Comparison of ENCODE assay signal across 14 cellular contexts in genomic region chr3:182389041-182389815, GRCh38.
A peak's percentile ranks its signal among the peaks of the same experiment; 100 is the strongest.
DNase-seq lines count a peak whose midpoint lies in the region; ATAC-seq and TF ChIP-seq lines count a peak whose summit lies in the region.
"Had no signal": no experiment of that assay in that cellular context is flagged by ENCODE, and none has a peak within 500 bp of the region (broad histone marks: within the 10 kb centered on the region; RNA-seq: fewer than 3 reads in every experiment).

No MANE protein-coding gene starts in this region.

- POLR2A ChIA-PET in T-cell (lab: Charles Lee), result no interaction called here

- WGBS in spleen, 5 donors, result 76 to 87% (median 78%) methylated on average over 2 of the region's 2 CpGs

- TF ChIP-seq POLR2A in spleen (IDR thresholded peaks at IDR 0.05), result no peak

- no peak overlapping the region for H3K4me3 Mint-ChIP-seq in progenitor cell of endocrine pancreas (ENCODE audit: low read depth)
- H3K4me3 Mint-ChIP-seq in T-cell, result no peak overlapping the region
- H3K4me3 Mint-ChIP-seq: activated CD4-positive, alpha-beta T cell treated with anti-CD3 and anti-CD28 coated beads for 36 hours; CD4-positive, alpha-beta T cell; neural crest cell had no signal

- H3K36me3 ChIP-seq in RWPE2 (ENCODE audit: low read depth) (no peaks in the 10 kb centered on the region), spleen (no peaks in the 10 kb centered on the region)
- H3K36me3 ChIP-seq: heart left ventricle had no signal

- no peaks in the 10 kb centered on the region for H3K27me3 Mint-ChIP-seq in progenitor cell of endocrine pancreas
- no peaks in the 10 kb centered on the region for H3K27me3 Mint-ChIP-seq in T-cell
- H3K27me3 Mint-ChIP-seq: activated CD4-positive, alpha-beta T cell treated with anti-CD3 and anti-CD28 coated beads for 36 hours; CD4-positive, alpha-beta T cell had no signal

- H3K4me1 Mint-ChIP-seq in progenitor cell of endocrine pancreas (ENCODE audit: low read depth), result peaks cover 9% of the 10 kb centered on the region
- H3K4me1 Mint-ChIP-seq in T-cell, result no peaks in the 10 kb centered on the region
- H3K4me1 Mint-ChIP-seq: activated CD4-positive, alpha-beta T cell treated with anti-CD3 and anti-CD28 coated beads for 36 hours had no signal

- H3K4me3 ChIP-seq in RWPE2 (ENCODE audit: severe bottlenecking) (no peak overlapping the region), spleen (no peak overlapping the region)
- H3K4me3 ChIP-seq: heart left ventricle had no signal

- no peaks in the 10 kb centered on the region for H3K9me3 Mint-ChIP-seq in progenitor cell of endocrine pancreas (ENCODE audit: low read depth)
- H3K9me3 Mint-ChIP-seq in T-cell, result no peaks in the 10 kb centered on the region
- H3K9me3 Mint-ChIP-seq: activated T-helper 2 cell treated with anti-CD3 and anti-CD28 coated beads, Interferon-gamma antibody, Interleukin-2, Interleukin-4, amounts not matched to agents 10 μg/mL and 5 μg/mL and 100 μg/mL, durations not matched to agents 14 hours and 24 hours and 36 hours; CD4-positive, alpha-beta T cell; neural crest cell had no signal

- DNase-seq in HT1080 (ENCODE audit: low read depth) (peak; percentile 62), NCI-H2107 treated with DMSO at 0.1 percent for 48 hours (lab: John Stamatoyannopoulos, UW; ENCODE audit: unreplicated experiment) (peak; percentile 99), RWPE2 (ENCODE audit: low spot score) (peak; percentile 68), progenitor cell of endocrine pancreas (ENCODE audit: low spot score, unreplicated experiment) (no peak), substantia nigra (lab: John Stamatoyannopoulos, UW) (no peak), T-cell (no peak), spleen (no peak)
- DNase-seq: activated CD4-positive, alpha-beta T cell treated with anti-CD3 and anti-CD28 coated beads for 36 hours; aorta; CD4-positive, alpha-beta T cell; effector CD4-positive, alpha-beta T cell; heart left ventricle had no signal

- intact Hi-C loops in spleen (cut with DNase I; ENCODE audit: low total_unique reads), result no loop called here

- H3K27ac Mint-ChIP-seq in progenitor cell of endocrine pancreas, result peak overlapping the region; percentile 31
- no peak overlapping the region for H3K27ac Mint-ChIP-seq in T-cell
- H3K27ac Mint-ChIP-seq: activated CD4-positive, alpha-beta T cell treated with anti-CD3 and anti-CD28 coated beads for 36 hours; activated T-helper 2 cell treated with anti-CD3 and anti-CD28 coated beads, Interferon-gamma antibody, Interleukin-2, Interleukin-4, amounts not matched to agents 10 μg/mL and 5 μg/mL and 100 μg/mL, durations not matched to agents 14 hours and 24 hours and 36 hours; CD4-positive, alpha-beta T cell had no signal

- H3K36me3 Mint-ChIP-seq in progenitor cell of endocrine pancreas (ENCODE audit: insufficient read depth), result no peaks in the 10 kb centered on the region
- no peaks in the 10 kb centered on the region for H3K36me3 Mint-ChIP-seq in T-cell

- H3K27me3 ChIP-seq in RWPE2 (ENCODE audit: insufficient read depth, poor library complexity, severe bottlenecking) (no peaks in the 10 kb centered on the region), spleen (replicated peaks in 1 of 7) (peaks cover 0 to 4% (median 0%) of the 10 kb centered on the region in 7 donors)
- H3K27me3 ChIP-seq: heart left ventricle had no signal

- CTCF ChIA-PET in T-cell (lab: Charles Lee), result no interaction called here

- TF ChIP-seq CTCF in RWPE2 (IDR thresholded peaks at IDR 0.05; ENCODE audit: poor library complexity, severe bottlenecking) (no peak), progenitor cell of endocrine pancreas (IDR thresholded peaks at IDR 0.05; ENCODE audit: unreplicated experiment) (no peak), spleen (IDR thresholded peaks at IDR 0.05 in 8 of 11, conservative IDR thresholded peaks at IDR 0.05 in 3 of 11) (no peak)

- ATAC-seq in RWPE2 (ENCODE audit: low read depth), result peak; percentile 91
- ATAC-seq in T-cell (replicated peaks in 1 of 4), result no peak
- ATAC-seq: activated CD4-positive, alpha-beta T cell treated with anti-CD3 and anti-CD28 coated beads for 36 hours; heart left ventricle had no signal

- H3K9me3 ChIP-seq in RWPE2 (ENCODE audit: severe bottlenecking), result no peaks in the 10 kb centered on the region
- no peaks in the 10 kb centered on the region for H3K9me3 ChIP-seq in spleen
- H3K9me3 ChIP-seq: heart left ventricle had no signal

- H3K27ac ChIP-seq in RWPE2 (ENCODE audit: poor library complexity, severe bottlenecking), result peak overlapping the region; percentile 89
- no peak overlapping the region for H3K27ac ChIP-seq in substantia nigra (ENCODE audit: low read depth, low read length, poor library complexity, severe bottlenecking)
- H3K27ac ChIP-seq in spleen, result no peak overlapping the region
- H3K27ac ChIP-seq: heart left ventricle had no signal

- H3K4me1 ChIP-seq in RWPE2 (ENCODE audit: insufficient read depth, poor library complexity, severe bottlenecking), result peaks cover 24% of the 10 kb centered on the region
- H3K4me1 ChIP-seq in spleen, result no peaks in the 10 kb centered on the region
- H3K4me1 ChIP-seq: heart left ventricle had no signal

Comparison
In these comparisons a context has a peak if more than half of its experiments do, and no peak if none do; other contexts are left out.
1. DNase-seq: peak in HT1080 (single experiment), NCI-H2107 treated with DMSO at 0.1 percent for 48 hours (single experiment) and RWPE2 (single experiment); none in progenitor cell of endocrine pancreas (single experiment), substantia nigra (0 of 49), T-cell (0 of 34) and spleen (single experiment).